In the genomic region with DNA sequence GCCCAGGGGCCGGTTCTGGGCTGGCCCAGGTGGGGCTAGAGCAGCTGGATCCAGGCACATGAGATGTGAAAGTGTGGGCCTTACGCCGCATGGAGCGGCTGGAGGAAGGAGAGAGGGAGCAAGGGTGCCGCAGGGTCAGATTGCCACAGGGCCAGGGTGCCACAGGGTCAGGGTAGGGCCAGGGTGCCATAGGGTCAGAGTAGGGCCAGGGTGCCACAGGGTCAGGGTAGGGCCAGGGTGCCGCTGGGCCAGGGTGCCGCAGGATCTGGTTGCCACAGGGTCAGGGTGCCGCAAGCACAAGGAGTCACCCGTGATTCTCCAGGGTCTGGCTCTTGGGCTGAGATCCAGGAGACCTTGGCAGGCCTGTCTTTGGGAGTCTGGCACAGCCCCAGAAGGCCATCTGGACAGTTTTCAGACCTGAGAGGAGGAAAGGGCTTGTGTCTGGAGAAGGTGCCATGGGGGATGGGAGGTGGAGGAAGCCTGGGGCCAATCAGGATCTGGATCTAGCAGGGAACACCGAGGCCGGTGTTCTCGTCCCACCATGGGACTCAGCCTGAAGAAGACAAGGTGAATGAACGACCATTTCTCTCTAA, we compare ENCODE assay signal across 9 cellular contexts. TPM values are rescaled to one million over a fixed set of nuclear protein-coding genes. Genes with fewer than 3 reads are reported as not detected.
DNase-seq lines count a peak whose midpoint lies in the region; ATAC-seq and TF ChIP-seq lines count a peak whose summit lies in the region.
"Had no signal": no experiment of that assay in that cellular context is flagged by ENCODE, and none has a peak within 500 bp of the region (broad histone marks: within the 10 kb centered on the region; RNA-seq: fewer than 3 reads in every experiment).

No MANE protein-coding gene starts in this region.

- H3K36me3 Mint-ChIP-seq in activated T-cell treated with anti-CD3 and anti-CD28 coated beads, Interleukin-2, amount 50 U/mL, for 72 hours (ENCODE audit: insufficient read depth in 2 of 2), result peaks cover 0 to 7% of the 10 kb centered on the region in 2 donors
- H3K36me3 Mint-ChIP-seq in glutamatergic neuron (ENCODE audit: unreplicated experiment), result no peaks in the 10 kb centered on the region

- peak overlapping the region; percentile 66 to 72 (median 67) for H3K27ac ChIP-seq in body of pancreas
- H3K27ac ChIP-seq in liver (ENCODE audit: low read depth in 1 of 2, low read length in 2 of 2), result peak overlapping the region in 1 of 2 donors; percentile 15
- H3K27ac ChIP-seq in tibial artery, result peak overlapping the region; percentile 66 to 84

- TF ChIP-seq POLR2A in body of pancreas (IDR thresholded peaks at IDR 0.05), result no peak

- DNase-seq in activated T-cell treated with anti-CD3 and anti-CD28 coated beads, Interleukin-2, amount 50 U/mL, for 1 hour, result peak; percentile 15
- no peak for DNase-seq in activated T-cell treated with anti-CD3 and anti-CD28 coated beads, Interleukin-2, amount 50 U/mL, for 72 hours
- DNase-seq in body of pancreas (peak; percentile 89 to 95 (median 92)), tibial artery (peak in 1 of 2 donors; percentile 80), glutamatergic neuron (no peak)
- DNase-seq in NK-92 treated with Interleukin-12 subunit alpha and Interleukin-12 subunit beta, amount 100 ng/mL, for 24 hours (lab: John Stamatoyannopoulos, UW), result no peak

- H3K27me3 Mint-ChIP-seq in activated T-cell treated with anti-CD3 and anti-CD28 coated beads, Interleukin-2, amount 50 U/mL, for 72 hours (ENCODE audit: low read depth), result no peaks in the 10 kb centered on the region
- no peaks in the 10 kb centered on the region for H3K27me3 Mint-ChIP-seq in glutamatergic neuron (ENCODE audit: unreplicated experiment)

- ATAC-seq in activated T-cell treated with anti-CD3 and anti-CD28 coated beads, Interleukin-2, amount 50 U/mL, for 72 hours (replicated peaks in 1 of 2), result no peak
- ATAC-seq in body of pancreas (peak; percentile 89), HG03039 (IDR thresholded peaks at IDR 0.05; ENCODE audit: unreplicated experiment) (no peak)
- ATAC-seq: activated CD4-positive, CD25-positive, alpha-beta regulatory T cell treated with anti-CD3 and anti-CD28 coated beads, Interleukin-2, amount 50 U/mL, for 24 hours had no signal

- H3K36me3 ChIP-seq in body of pancreas (replicated peaks in 1 of 2; ENCODE audit: insufficient read depth in 1 of 2, low read depth in 2 of 2) (peaks cover 15 to 22% of the 10 kb centered on the region in 2 donors), liver (ENCODE audit: control insufficient read depth in 4 of 4, insufficient read depth in 3 of 4, low read depth in 1 of 4, low read length in 3 of 4) (peaks cover 10 to 21% (median 15%) of the 10 kb centered on the region in 4 donors), tibial artery (peaks cover 29 to 75% (median 54%) of the 10 kb centered on the region in 3 donors)

- no peaks in the 10 kb centered on the region for H3K9me3 Mint-ChIP-seq in activated T-cell treated with anti-CD3 and anti-CD28 coated beads, Interleukin-2, amount 50 U/mL, for 72 hours
- peaks cover 3% of the 10 kb centered on the region for H3K9me3 Mint-ChIP-seq in glutamatergic neuron (ENCODE audit: unreplicated experiment)

- no peak overlapping the region for H3K27ac Mint-ChIP-seq in activated T-cell treated with anti-CD3 and anti-CD28 coated beads, Interleukin-2, amount 50 U/mL, for 72 hours
- H3K27ac Mint-ChIP-seq in glutamatergic neuron (ENCODE audit: unreplicated experiment), result no peak overlapping the region

- TF ChIP-seq CTCF in body of pancreas (IDR thresholded peaks at IDR 0.05) (no peak), liver (IDR thresholded peaks at IDR 0.05; ENCODE audit: low read depth, low read length, missing input control) (no peak), tibial artery (IDR thresholded peaks at IDR 0.05) (no peak), glutamatergic neuron (IDR thresholded peaks at IDR 0.05; ENCODE audit: partially characterized antibody, unreplicated experiment) (no peak)

- H3K9me3 ChIP-seq in body of pancreas, result no peaks in the 10 kb centered on the region
- no peaks in the 10 kb centered on the region for H3K9me3 ChIP-seq in liver (ENCODE audit: control insufficient read depth in 4 of 4, low read length in 3 of 4)
- H3K9me3 ChIP-seq in tibial artery, result no peaks in the 10 kb centered on the region

- no peak overlapping the region for H3K4me3 Mint-ChIP-seq in activated T-cell treated with anti-CD3 and anti-CD28 coated beads, Interleukin-2, amount 50 U/mL, for 72 hours
- H3K4me3 Mint-ChIP-seq in glutamatergic neuron (ENCODE audit: unreplicated experiment), result no peak overlapping the region

- H3K4me1 ChIP-seq in body of pancreas, result peaks cover 32% of the 10 kb centered on the region
- peaks cover 17 to 42% (median 29%) of the 10 kb centered on the region in 4 donors for H3K4me1 ChIP-seq in liver (ENCODE audit: control insufficient read depth in 4 of 4, insufficient read depth in 4 of 4, low read length in 3 of 4)
- peaks cover 0 to 60% (median 47%) of the 10 kb centered on the region in 4 donors for H3K4me1 ChIP-seq in tibial artery

- H3K27me3 ChIP-seq in body of pancreas (no peaks in the 10 kb centered on the region), liver (ENCODE audit: control insufficient read depth in 4 of 4, insufficient read depth in 4 of 4, low read length in 3 of 4) (no peaks in the 10 kb centered on the region), tibial artery (no peaks in the 10 kb centered on the region)

- intact Hi-C loops in body of pancreas (cut with DNase I) (no loop called here), tibial artery (cut with DNase I; ENCODE audit: low total_unique reads) (no loop called here)

- 48 to 63% methylated on average over 13 of the region's 13 CpGs for WGBS in body of pancreas, 2 donors
- WGBS in liver, result 33% methylated on average over 13 of the region's 13 CpGs

- H3K9ac ChIP-seq in liver (ENCODE audit: low read depth in 1 of 2, low read length in 2 of 2), result no peak overlapping the region

- H3K4me3 ChIP-seq in body of pancreas (no peak overlapping the region), liver (ENCODE audit: low read depth in 1 of 3, low read length in 3 of 3) (no peak overlapping the region), tibial artery (no peak overlapping the region)

- peak; percentile 25 to 63 for TF ChIP-seq RAD21 in liver (IDR thresholded peaks at IDR 0.05)

- H3K4me1 Mint-ChIP-seq in activated T-cell treated with anti-CD3 and anti-CD28 coated beads, Interleukin-2, amount 50 U/mL, for 72 hours (ENCODE audit: low read depth), result peaks cover 7% of the 10 kb centered on the region
- H3K4me1 Mint-ChIP-seq in glutamatergic neuron (ENCODE audit: low read depth, unreplicated experiment), result no peaks in the 10 kb centered on the region

TF ChIP-seq in liver, 16 proteins besides CTCF, POLR2A, EP300 and RAD21 (continues in another document):
- TF ChIP-seq, protein P1, sequence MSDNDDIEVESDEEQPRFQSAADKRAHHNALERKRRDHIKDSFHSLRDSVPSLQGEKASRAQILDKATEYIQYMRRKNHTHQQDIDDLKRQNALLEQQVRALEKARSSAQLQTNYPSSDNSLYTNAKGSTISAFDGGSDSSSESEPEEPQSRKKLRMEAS (IDR thresholded peaks at IDR 0.05), result peak; percentile 77
- TF ChIP-seq HNF4G (IDR thresholded peaks at IDR 0.05) (peak; percentile 64), FOXA2 (IDR thresholded peaks at IDR 0.05) (no peak), SP1 (IDR thresholded peaks at IDR 0.05) (peak; percentile 78), GABPA (IDR thresholded peaks at IDR 0.05 in 1 of 2, conservative IDR thresholded peaks at IDR 0.05 in 1 of 2) (no peak), HNF4A (conservative IDR thresholded peaks at IDR 0.05) (peak; percentile 91), NR2F2 (IDR thresholded peaks at IDR 0.05) (peak; percentile 99), YY1 (IDR thresholded peaks at IDR 0.05) (no peak), FOXA1 (IDR thresholded peaks at IDR 0.05) (no peak), JUND (IDR thresholded peaks at IDR 0.05) (no peak), RXRA (IDR thresholded peaks at IDR 0.05) (peak; percentile 100)
- TF ChIP-seq, protein P2, sequence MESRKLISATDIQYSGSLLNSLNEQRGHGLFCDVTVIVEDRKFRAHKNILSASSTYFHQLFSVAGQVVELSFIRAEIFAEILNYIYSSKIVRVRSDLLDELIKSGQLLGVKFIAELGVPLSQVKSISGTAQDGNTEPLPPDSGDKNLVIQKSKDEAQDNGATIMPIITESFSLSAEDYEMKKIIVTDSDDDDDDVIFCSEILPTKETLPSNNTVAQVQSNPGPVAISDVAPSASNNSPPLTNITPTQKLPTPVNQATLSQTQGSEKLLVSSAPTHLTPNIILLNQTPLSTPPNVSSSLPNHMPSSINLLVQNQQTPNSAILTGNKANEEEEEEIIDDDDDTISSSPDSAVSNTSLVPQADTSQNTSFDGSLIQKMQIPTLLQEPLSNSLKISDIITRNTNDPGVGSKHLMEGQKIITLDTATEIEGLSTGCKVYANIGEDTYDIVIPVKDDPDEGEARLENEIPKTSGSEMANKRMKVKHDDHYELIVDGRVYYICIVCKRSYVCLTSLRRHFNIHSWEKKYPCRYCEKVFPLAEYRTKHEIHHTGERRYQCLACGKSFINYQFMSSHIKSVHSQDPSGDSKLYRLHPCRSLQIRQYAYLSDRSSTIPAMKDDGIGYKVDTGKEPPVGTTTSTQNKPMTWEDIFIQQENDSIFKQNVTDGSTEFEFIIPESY (IDR thresholded peaks at IDR 0.05), result peak; percentile 58
- TF ChIP-seq, protein P3, sequence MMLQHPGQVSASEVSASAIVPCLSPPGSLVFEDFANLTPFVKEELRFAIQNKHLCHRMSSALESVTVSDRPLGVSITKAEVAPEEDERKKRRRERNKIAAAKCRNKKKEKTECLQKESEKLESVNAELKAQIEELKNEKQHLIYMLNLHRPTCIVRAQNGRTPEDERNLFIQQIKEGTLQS (IDR thresholded peaks at IDR 0.05), result peak; percentile 11

RNA-seq across cellular contexts. Expression of a gene that starts 42.5 kb away (rescaled TPM):
- total RNA-seq in activated T-cell treated with anti-CD3 and anti-CD28 coated beads, Interleukin-2, amount 50 U/mL, for 72 hours, result 100 to 1,000 TPM; 160 to 172 TPM
- total RNA-seq in body of pancreas, result 10 to 100 TPM; 70.3 to 76.1 TPM
- 10 to 100 TPM; 59.4 to 77.4 TPM for total RNA-seq in liver
- 10 to 100 TPM; 18.2 to 77.7 TPM for polyA plus RNA-seq in liver
- total RNA-seq in glutamatergic neuron (ENCODE audit: unreplicated experiment), result 66.6 TPM

RNA-seq across cellular contexts. Expression of a gene that starts 54.9 kb away (rescaled TPM):
- under 1 TPM in 1 of 2 donors, not detected in 1; 0.16 TPM for total RNA-seq in activated T-cell treated with anti-CD3 and anti-CD28 coated beads, Interleukin-2, amount 50 U/mL, for 72 hours
- total RNA-seq in body of pancreas (not detected), liver (not detected), glutamatergic neuron (ENCODE audit: unreplicated experiment) (not detected)
- polyA plus RNA-seq in liver, result not detected

RNA-seq across cellular contexts. Expression of a gene that starts 58.8 kb away (rescaled TPM):
- 1,000 to 10,000 TPM; 1,230 to 1,505 TPM for total RNA-seq in activated T-cell treated with anti-CD3 and anti-CD28 coated beads, Interleukin-2, amount 50 U/mL, for 72 hours
- total RNA-seq in body of pancreas (100 to 1,000 TPM; 693 to 755 TPM), liver (100 to 1,000 TPM; 284 to 797 TPM), glutamatergic neuron (ENCODE audit: unreplicated experiment) (850 TPM)
- 100 to 1,000 TPM; 552 to 740 TPM for polyA plus RNA-seq in liver

Comparison
In these comparisons a context has a peak if more than half of its experiments do, and no peak if none do; other contexts are left out.
1. DNase-seq: peak in activated T-cell treated with anti-CD3 and anti-CD28 coated beads, Interleukin-2, amount 50 U/mL, for 1 hour (single experiment) and body of pancreas (4 of 4); none in activated T-cell treated with anti-CD3 and anti-CD28 coated beads, Interleukin-2, amount 50 U/mL, for 72 hours (0 of 2), NK-92 treated with Interleukin-12 subunit alpha and Interleukin-12 subunit beta, amount 100 ng/mL, for 24 hours (single experiment) and glutamatergic neuron (single experiment).